In genomic region chr1:155207578-155208405, GRCh38 we compare ENCODE assay signal across 8 cellular contexts. TPM values are rescaled to one million over a fixed set of nuclear protein-coding genes. Genes with fewer than 3 reads are reported as not detected.
DNase-seq lines count a peak whose midpoint lies in the region; ATAC-seq and TF ChIP-seq lines count a peak whose summit lies in the region.

THBS3 (minus strand) TSS chr1:155207897; CDS start chr1:155207876, 21 bp downstream.

- H3K4me1 ChIP-seq in ectodermal cell (ENCODE audit: control insufficient read depth, insufficient read depth, low read length) (peaks cover 23% of the 10 kb centered on the region), thoracic aorta (ENCODE audit: control insufficient read depth in 1 of 2, low read depth in 2 of 2) (peaks cover 18 to 36% of the 10 kb centered on the region in 2 donors)

- H3K36me3 ChIP-seq in ectodermal cell (ENCODE audit: control insufficient read depth, insufficient read depth, low read length), result peaks cover 1% of the 10 kb centered on the region
- no peaks in the 10 kb centered on the region for H3K36me3 ChIP-seq in thoracic aorta

- H3K27ac ChIP-seq in ectodermal cell (ENCODE audit: insufficient read depth, low read depth, low read length, poor library complexity, severe bottlenecking), result peak within 1 kb of the TSS; percentile 100
- H3K27ac ChIP-seq in thoracic aorta, result peak within 1 kb of the TSS; percentile 97 to 100

- H3K9me3 ChIP-seq in ectodermal cell (ENCODE audit: control insufficient read depth, low read length), result no peaks in the 10 kb centered on the region
- no peaks in the 10 kb centered on the region for H3K9me3 ChIP-seq in thoracic aorta

- H3K27me3 ChIP-seq in ectodermal cell (ENCODE audit: control insufficient read depth, insufficient read depth, low read length, poor library complexity, severe bottlenecking) (no peaks in the 10 kb centered on the region), thoracic aorta (replicated peaks; ENCODE audit: insufficient read depth) (no peaks in the 10 kb centered on the region)

- peak; percentile 48 for DNase-seq in A172 (ENCODE audit: low spot score)
- DNase-seq in GM12865 (ENCODE audit: low read depth), result no peak
- peak; percentile 38 for DNase-seq in RPMI7951 (ENCODE audit: low read depth)
- peak; percentile 48 for DNase-seq in medulla oblongata (ENCODE audit: extremely low spot score)
- no peak for DNase-seq in thoracic aorta (ENCODE audit: low spot score)

- TF ChIP-seq CTCF in GM12865 (IDR thresholded peaks at IDR 0.05; ENCODE audit: insufficient read depth, low read depth, low read length, missing control alignments) (no peak), thoracic aorta (IDR thresholded peaks at IDR 0.05) (no peak)

- H3K4me3 ChIP-seq in GM12865 (ENCODE audit: low read depth, low read length) (peak within 1 kb of the TSS; percentile 87), ectodermal cell (ENCODE audit: insufficient read depth, low read depth, low read length) (peak within 1 kb of the TSS; percentile 94), thoracic aorta (peak within 1 kb of the TSS; percentile 89)

- ATAC-seq in thoracic aorta (ENCODE audit: insufficient number of reproducible peaks, low FRiP score, low read depth) (peak; percentile 29), GM18517 (IDR thresholded peaks at IDR 0.05; ENCODE audit: unreplicated experiment) (no peak), GM21717 (IDR thresholded peaks at IDR 0.05; ENCODE audit: unreplicated experiment) (no peak)

- 7 to 8% methylated on average over 16 of the region's 16 CpGs for WGBS in ectodermal cell, 2 experiments

RNA-seq across cellular contexts. Expression of gene THBS3, which starts in this region (rescaled TPM):
- 11.3 and 24.6 TPM in 2 replicates for total RNA-seq in A172 (2014; rRNA removed; shearing (Covaris generic))
- total RNA-seq in RPMI7951 (2014; rRNA removed; shearing (Covaris generic)), result 4.1 and 8.1 TPM in 2 replicates
- 56.6 TPM for polyA plus RNA-seq in ectodermal cell (2013, experiment 1 of 4)
- 55.5 TPM for polyA plus RNA-seq in ectodermal cell (2013, experiment 2 of 4)
- 46.8 TPM for polyA plus RNA-seq in ectodermal cell (2013, experiment 3 of 4)
- 51.5 TPM for polyA plus RNA-seq in ectodermal cell (2013, experiment 4 of 4)
- 10 to 100 TPM; 45.3 to 81.6 TPM for total RNA-seq in thoracic aorta

Comparison
In these comparisons a context has a peak if more than half of its experiments do, and no peak if none do; other contexts are left out.
1. DNase-seq: peak in A172 (single experiment), RPMI7951 (single experiment) and medulla oblongata (single experiment); none in GM12865 (single experiment) and thoracic aorta (single experiment).
2. Peak in every context shown above with its lines, with median percentiles within 50 percentile points of each other: H3K4me3 ChIP-seq.